In the genomic region with DNA sequence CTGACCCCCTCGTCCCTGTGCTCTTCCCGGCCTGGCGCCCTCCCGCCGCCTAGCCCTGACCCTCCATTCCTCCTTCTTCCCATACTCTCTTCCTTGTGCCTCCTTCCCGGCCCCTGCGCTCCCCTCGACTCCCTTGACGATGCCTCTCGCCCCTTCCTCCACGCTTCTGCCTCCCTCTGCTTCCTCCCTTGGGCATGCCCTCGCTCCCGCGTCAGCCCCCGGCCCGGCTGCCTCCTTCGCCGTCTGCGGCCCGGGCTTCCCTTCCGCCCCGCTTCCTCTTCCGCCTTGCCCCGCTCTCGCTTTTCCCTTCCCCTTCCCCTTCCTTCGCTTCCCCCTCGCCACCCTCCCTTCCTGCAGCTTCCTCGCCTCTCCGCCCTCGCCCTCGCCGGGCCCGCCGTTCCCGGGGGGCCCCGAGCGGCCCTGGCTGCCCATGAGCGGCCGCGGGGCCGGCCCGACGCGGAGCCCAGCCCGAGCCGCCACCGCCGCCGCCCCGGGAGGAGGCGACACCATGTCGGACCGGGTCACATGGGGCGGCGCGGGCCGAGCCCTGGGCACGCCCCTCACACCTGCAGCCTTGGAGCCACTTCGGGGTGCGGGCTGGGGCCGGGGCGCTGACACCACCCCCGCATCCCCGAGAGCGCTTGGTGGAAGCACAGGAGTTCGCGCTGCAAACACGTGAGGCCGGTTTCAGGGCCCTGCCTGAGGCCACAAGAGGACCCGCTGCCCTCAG, we compare ENCODE assay signal across 8 cellular contexts. TPM values are rescaled to one million over a fixed set of nuclear protein-coding genes. Genes with fewer than 3 reads are reported as not detected.
DNase-seq lines count a peak whose midpoint lies in the region; ATAC-seq and TF ChIP-seq lines count a peak whose summit lies in the region.

FBXW4 (minus strand) TSS at position 497 of the 730 bp plus-strand sequence; CDS start at position 432, 65 bp downstream.

- H3K4me1 ChIP-seq in CD8-positive, alpha-beta T cell (ENCODE audit: insufficient read depth, low read length), result peaks cover 32% of the 10 kb centered on the region
- H3K4me1 ChIP-seq in heart right ventricle (peaks cover 5 to 50% (median 45%) of the 10 kb centered on the region in 9 donors), upper lobe of right lung (peaks cover 36% of the 10 kb centered on the region)

- H3K27me3 Mint-ChIP-seq in CD8-positive, alpha-beta T cell (ENCODE audit: low read depth), result no peaks in the 10 kb centered on the region
- H3K27me3 Mint-ChIP-seq in activated naive CD8-positive, alpha-beta T cell treated with anti-CD3 and anti-CD28 coated beads, Interleukin-2, amount 50 U/mL, for 24 hours, result no peaks in the 10 kb centered on the region
- no peaks in the 10 kb centered on the region for H3K27me3 Mint-ChIP-seq in progenitor cell of endocrine pancreas

- TF ChIP-seq CTCF in CD8-positive, alpha-beta T cell (IDR thresholded peaks at IDR 0.05), result no peak
- TF ChIP-seq CTCF in heart right ventricle (IDR thresholded peaks at IDR 0.05) (peak in 1 of 9 donors; percentile 17), progenitor cell of endocrine pancreas (IDR thresholded peaks at IDR 0.05; ENCODE audit: unreplicated experiment) (no peak), upper lobe of right lung (IDR thresholded peaks at IDR 0.05) (no peak)

- H3K36me3 ChIP-seq in CD8-positive, alpha-beta T cell (ENCODE audit: insufficient read depth, low read length), result no peaks in the 10 kb centered on the region
- H3K36me3 ChIP-seq in heart right ventricle, result no peaks in the 10 kb centered on the region
- H3K36me3 ChIP-seq in upper lobe of right lung, result no peaks in the 10 kb centered on the region

- peak within 1 kb of the TSS; percentile 97 for H3K27ac ChIP-seq in CD8-positive, alpha-beta T cell (ENCODE audit: low read depth, low read length)
- H3K27ac ChIP-seq in heart right ventricle (peak within 1 kb of the TSS; percentile 90 to 99 (median 98)), upper lobe of right lung (peak within 1 kb of the TSS; percentile 98)

- no peaks in the 10 kb centered on the region for H3K27me3 ChIP-seq in CD8-positive, alpha-beta T cell (ENCODE audit: insufficient read depth, low read length)
- H3K27me3 ChIP-seq in heart right ventricle (no peaks in the 10 kb centered on the region), upper lobe of right lung (no peaks in the 10 kb centered on the region)

- no peaks in the 10 kb centered on the region for H3K9me3 Mint-ChIP-seq in CD8-positive, alpha-beta T cell
- H3K9me3 Mint-ChIP-seq in activated naive CD8-positive, alpha-beta T cell treated with anti-CD3 and anti-CD28 coated beads, Interleukin-2, amount 50 U/mL, for 24 hours, result no peaks in the 10 kb centered on the region
- no peaks in the 10 kb centered on the region for H3K9me3 Mint-ChIP-seq in progenitor cell of endocrine pancreas (ENCODE audit: low read depth)

- CTCF ChIA-PET in CD8-positive, alpha-beta T cell (lab: Charles Lee), result no interaction called here

- ATAC-seq in CD8-positive, alpha-beta T cell, result peak; percentile 61
- ATAC-seq in GM19438 (IDR thresholded peaks at IDR 0.05; ENCODE audit: low read depth, unreplicated experiment), result peak; percentile 61
- peak; percentile 69 for ATAC-seq in HG03571 (IDR thresholded peaks at IDR 0.05; ENCODE audit: unreplicated experiment)
- ATAC-seq in activated naive CD8-positive, alpha-beta T cell treated with anti-CD3 and anti-CD28 coated beads, Interleukin-2, amount 50 U/mL, for 24 hours, result peak; percentile 83
- ATAC-seq in heart right ventricle, result peak; percentile 60 to 84 (median 75)
- peak; percentile 86 for ATAC-seq in upper lobe of right lung

- peaks cover 13% of the 10 kb centered on the region for H3K36me3 Mint-ChIP-seq in CD8-positive, alpha-beta T cell
- H3K36me3 Mint-ChIP-seq in activated naive CD8-positive, alpha-beta T cell treated with anti-CD3 and anti-CD28 coated beads, Interleukin-2, amount 50 U/mL, for 24 hours (ENCODE audit: low read depth), result peaks cover 10% of the 10 kb centered on the region
- H3K36me3 Mint-ChIP-seq in progenitor cell of endocrine pancreas (ENCODE audit: insufficient read depth), result peaks cover 4% of the 10 kb centered on the region

- H3K4me3 ChIP-seq in CD8-positive, alpha-beta T cell (ENCODE audit: low read depth, low read length), result peak within 1 kb of the TSS; percentile 88
- H3K4me3 ChIP-seq in heart right ventricle, result peak within 1 kb of the TSS; percentile 77 to 96 (median 90)
- H3K4me3 ChIP-seq in upper lobe of right lung, result peak within 1 kb of the TSS; percentile 78

- H3K4me1 Mint-ChIP-seq in CD8-positive, alpha-beta T cell (ENCODE audit: low read depth), result peaks cover 41% of the 10 kb centered on the region
- peaks cover 43% of the 10 kb centered on the region for H3K4me1 Mint-ChIP-seq in activated naive CD8-positive, alpha-beta T cell treated with anti-CD3 and anti-CD28 coated beads, Interleukin-2, amount 50 U/mL, for 24 hours
- peaks cover 26% of the 10 kb centered on the region for H3K4me1 Mint-ChIP-seq in progenitor cell of endocrine pancreas (ENCODE audit: low read depth)

- WGBS in heart right ventricle, 2 donors, result 3% methylated on average over 49 to 70 of the region's 70 CpGs

- peak within 1 kb of the TSS; percentile 99 for H3K27ac Mint-ChIP-seq in CD8-positive, alpha-beta T cell
- H3K27ac Mint-ChIP-seq in activated naive CD8-positive, alpha-beta T cell treated with anti-CD3 and anti-CD28 coated beads, Interleukin-2, amount 50 U/mL, for 24 hours, result peak within 1 kb of the TSS; percentile 97
- H3K27ac Mint-ChIP-seq in progenitor cell of endocrine pancreas, result peak within 1 kb of the TSS; percentile 100

- no peaks in the 10 kb centered on the region for H3K9me3 ChIP-seq in CD8-positive, alpha-beta T cell (ENCODE audit: low read length)
- H3K9me3 ChIP-seq in heart right ventricle (no peaks in the 10 kb centered on the region), upper lobe of right lung (no peaks in the 10 kb centered on the region)

- peak; percentile 37 to 83 (median 67) for DNase-seq in CD8-positive, alpha-beta T cell
- DNase-seq in SW480 (ENCODE audit: low spot score) (peak; percentile 53), heart right ventricle (peak; percentile 42 to 61), progenitor cell of endocrine pancreas (ENCODE audit: low spot score, unreplicated experiment) (peak; percentile 37), upper lobe of right lung (peak; percentile 88)
- DNase-seq in activated naive CD8-positive, alpha-beta T cell treated with anti-CD3 and anti-CD28 coated beads, Interleukin-2, amount 50 U/mL, for 24 hours, result peak; percentile 74

- intact Hi-C loops in CD8-positive, alpha-beta T cell (cut with DNase I, micrococcal nuclease), result loop anchor here (1.0 to 10.0 kb wide), 10 partner anchors 87 to 947 kb away; partner anchors contain the start of genes NPM3 (in 2 of the 2), BTRC (in 1 of the 2), DPCD (in 1 of the 2) and KAZALD1 (in 1 of the 2)
- intact Hi-C loops in heart right ventricle (cut with DNase I), result no loop called here
- intact Hi-C loops in upper lobe of right lung (cut with DNase I), result no loop called here

- peak within 1 kb of the TSS; percentile 97 for H3K4me3 Mint-ChIP-seq in CD8-positive, alpha-beta T cell
- peak within 1 kb of the TSS; percentile 92 for H3K4me3 Mint-ChIP-seq in activated naive CD8-positive, alpha-beta T cell treated with anti-CD3 and anti-CD28 coated beads, Interleukin-2, amount 50 U/mL, for 24 hours
- peak within 1 kb of the TSS; percentile 90 for H3K4me3 Mint-ChIP-seq in progenitor cell of endocrine pancreas (ENCODE audit: low read depth)

- POLR2A ChIA-PET in CD8-positive, alpha-beta T cell (lab: Charles Lee), result interaction anchor here (0.6 to 1.7 kb wide), 6 partner anchors 7 to 123 kb away, joined by 3 to 8 read pairs (median 4); partner anchors contain the start of genes NPM3 and OGA

RNA-seq across cellular contexts. Expression of gene FBXW4, which starts in this region (rescaled TPM):
- 10 to 100 TPM; 75.4 to 76.1 TPM for total RNA-seq in CD8-positive, alpha-beta T cell
- total RNA-seq in heart right ventricle, result 100 to 1,000 TPM in 4 of 10 donors, 10 to 100 TPM in 6; 78.1 to 118 (median 96.8) TPM
- 10 to 100 TPM; 31.8 to 63.2 TPM for polyA plus RNA-seq in heart right ventricle
- 70.7 and 73.3 TPM in 2 replicates for total RNA-seq in progenitor cell of endocrine pancreas
- total RNA-seq in upper lobe of right lung, result 94.3 TPM

Comparison
In these comparisons a context has a peak if more than half of its experiments do, and no peak if none do; other contexts are left out.
1. Peak in every context shown above with its lines: DNase-seq, ATAC-seq, H3K4me3 ChIP-seq and H3K27ac ChIP-seq.
2. DNase-seq: peak in every context shown above with its lines; median percentile 88 in upper lobe of right lung; 74 in activated naive CD8-positive, alpha-beta T cell treated with anti-CD3 and anti-CD28 coated beads, Interleukin-2, amount 50 U/mL, for 24 hours; 67 in CD8-positive, alpha-beta T cell; 53 in SW480; 52 in heart right ventricle; 37 in progenitor cell of endocrine pancreas.
3. intact Hi-C loops: an anchor here in CD8-positive, alpha-beta T cell (1.0 to 10.0 kb wide); none called in heart right ventricle and upper lobe of right lung.